6 cellular contexts compared by ENCODE assay signal in genomic region chr17:2054262-2054739, GRCh38.
DNase-seq lines count a peak whose midpoint lies in the region; ATAC-seq and TF ChIP-seq lines count a peak whose summit lies in the region.

No MANE protein-coding gene starts in this region.

- peak; percentile 54 for DNase-seq in GM13977 (ENCODE audit: low spot score)
- peak; percentile 42 to 62 for DNase-seq in SHP77 (lab: John Stamatoyannopoulos, UW)
- peak; percentile 64 for DNase-seq in fibroblast of mammary gland (ENCODE audit: low read depth)
- DNase-seq in stimulated activated naive CD4-positive, alpha-beta T cell treated with Interleukin-2 at 50 U/mL for 16 hours (lab: John Stamatoyannopoulos, UW) = peak; percentile 50

- in situ Hi-C loops in GM13977 (cut with MboI; ENCODE audit: low pct_unique_long_range_greater_than_20kb, low sequenced_read_pairs, unreplicated experiment) = no loop called here

- no peak for ATAC-seq in GM19455 (IDR thresholded peaks at IDR 0.05; ENCODE audit: unreplicated experiment)
- no peak for ATAC-seq in HG03196 (IDR thresholded peaks at IDR 0.05; ENCODE audit: unreplicated experiment)

- no peak for TF ChIP-seq CTCF in GM13977 (IDR thresholded peaks at IDR 0.05; ENCODE audit: extremely low read depth, insufficient read depth, missing control alignments)
- TF ChIP-seq CTCF in fibroblast of mammary gland (conservative IDR thresholded peaks at IDR 0.05; ENCODE audit: control insufficient read depth, insufficient read depth, low read depth, low read length) = no peak

- H3K4me3 ChIP-seq in fibroblast of mammary gland (ENCODE audit: control insufficient read depth, low read depth, low read length) = peak overlapping the region; percentile 50
